Comparison of ENCODE assay signal across 18 cellular contexts in the genomic region with DNA sequence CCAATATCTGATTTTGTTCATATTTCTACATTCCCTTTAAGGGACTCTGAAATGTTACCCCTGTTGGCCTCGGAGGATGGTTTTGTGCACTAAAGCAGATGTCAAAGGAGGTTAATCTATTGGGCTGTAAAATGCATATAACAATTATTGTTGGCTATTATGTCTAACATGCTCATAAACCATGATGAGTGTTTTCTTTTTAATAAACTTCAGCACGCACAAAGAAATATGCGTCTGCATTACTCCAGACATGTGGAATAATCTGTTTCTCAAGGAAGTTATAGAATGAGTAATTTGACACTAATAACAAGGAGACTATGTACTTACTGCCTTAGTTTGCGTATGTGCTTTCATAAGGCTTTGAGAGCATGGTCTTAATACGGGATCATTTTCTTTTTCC.
"Had no signal": no experiment of that assay in that cellular context is flagged by ENCODE, and none has a peak within 500 bp of the region (broad histone marks: within the 10 kb centered on the region; RNA-seq: fewer than 3 reads in every experiment).

No MANE protein-coding gene starts in this region.

- ATAC-seq: gastroesophageal sphincter, left colon, left ventricle myocardium superior, natural killer cell, right cardiac atrium had no signal

- H3K27ac ChIP-seq: epithelial cell of prostate, esophagus muscularis mucosa, gastroesophageal sphincter, hepatocyte, stomach, thoracic aorta had no signal

- H3K4me3 ChIP-seq: esophagus muscularis mucosa, gastroesophageal sphincter, hepatocyte, stomach, thoracic aorta had no signal

- H3K27ac Mint-ChIP-seq: natural killer cell had no signal

- H3K4me1 Mint-ChIP-seq: neural crest cell had no signal

- H3K27me3 ChIP-seq: esophagus muscularis mucosa, gastroesophageal sphincter, hepatocyte, stomach had no signal

- H3K9me3 ChIP-seq: esophagus muscularis mucosa, gastroesophageal sphincter, stomach, thoracic aorta had no signal

- H3K4me3 Mint-ChIP-seq: natural killer cell, neural crest cell had no signal

- H3K4me1 ChIP-seq: gastroesophageal sphincter, stomach had no signal

- H3K9me3 Mint-ChIP-seq: natural killer cell, neural crest cell had no signal

- DNase-seq: effector memory CD4-positive, alpha-beta T cell; left colon; left ventricle myocardium superior; natural killer cell; posterior cingulate gyrus; right cardiac atrium; small intestine; stimulated activated CD4-positive, alpha-beta T cell treated with anti-CD3 and anti-CD28 coated beads, Interleukin-12 subunit alpha, Interleukin-12 subunit beta, amount 100 ng/mL, for 4 hours; stimulated activated naive CD4-positive, alpha-beta T cell; stomach; substantia nigra; trophoblast cell had no signal
